In the genomic region with DNA sequence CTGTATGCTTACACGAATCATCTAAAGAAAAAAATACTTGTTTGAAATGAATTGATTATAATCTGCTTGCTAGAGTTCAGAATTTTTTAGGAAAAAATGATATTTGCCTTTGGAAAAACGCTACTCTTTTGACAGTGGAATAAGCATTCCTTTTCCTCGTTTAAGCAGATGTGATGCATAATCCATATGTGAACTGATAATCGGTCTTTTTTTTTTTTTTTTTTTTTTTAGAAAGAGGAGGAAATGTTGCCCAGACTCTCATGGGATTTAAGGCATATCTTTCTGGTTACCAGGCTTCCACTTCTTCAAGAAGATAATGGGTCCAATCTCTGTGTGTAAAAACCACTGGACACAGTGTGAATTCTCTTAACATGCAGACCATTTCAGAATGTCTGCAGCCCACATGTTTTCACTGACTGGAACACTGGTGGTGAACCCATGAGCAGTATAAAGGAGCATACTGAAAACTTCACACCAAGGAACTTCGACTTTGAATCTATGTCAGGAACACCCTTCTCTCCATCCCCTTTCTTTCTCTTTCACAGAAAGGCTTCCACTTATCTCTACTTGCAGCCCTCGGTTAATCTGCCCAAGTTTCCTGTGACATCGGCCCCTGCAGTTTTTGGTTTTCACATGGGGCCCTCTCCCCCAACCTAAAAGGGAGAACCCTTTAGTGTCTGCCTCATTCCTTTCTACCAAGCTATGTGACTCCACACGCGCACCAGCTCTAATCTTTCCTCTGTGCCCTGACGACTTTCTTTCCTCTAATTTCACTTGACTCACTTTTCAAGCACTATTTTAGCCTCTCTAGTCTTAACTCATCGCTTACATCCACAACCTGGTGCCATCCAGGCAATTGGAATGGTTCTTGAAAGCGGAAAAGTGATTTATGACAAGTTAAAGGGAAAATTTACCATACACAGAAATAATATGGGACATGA, we compare ENCODE assay signal across 1 cellular context.
A peak's percentile ranks its signal among the peaks of the same experiment; 100 is the strongest.
TF ChIP-seq lines count a peak whose summit lies in the region.

No MANE protein-coding gene starts in this region.

TF ChIP-seq in K562, 482 proteins besides CTCF, POLR2A, EP300 and RAD21 (continued from another document and continues in another):
- TF ChIP-seq KDM4B (IDR thresholded peaks at IDR 0.05; ENCODE audit: borderline replicate concordance in 2 of 2, low read depth in 1 of 2), result no peak
- TF ChIP-seq EHMT2 (IDR thresholded peaks at IDR 0.05), result peak; percentile 72
- TF ChIP-seq, protein P1, sequence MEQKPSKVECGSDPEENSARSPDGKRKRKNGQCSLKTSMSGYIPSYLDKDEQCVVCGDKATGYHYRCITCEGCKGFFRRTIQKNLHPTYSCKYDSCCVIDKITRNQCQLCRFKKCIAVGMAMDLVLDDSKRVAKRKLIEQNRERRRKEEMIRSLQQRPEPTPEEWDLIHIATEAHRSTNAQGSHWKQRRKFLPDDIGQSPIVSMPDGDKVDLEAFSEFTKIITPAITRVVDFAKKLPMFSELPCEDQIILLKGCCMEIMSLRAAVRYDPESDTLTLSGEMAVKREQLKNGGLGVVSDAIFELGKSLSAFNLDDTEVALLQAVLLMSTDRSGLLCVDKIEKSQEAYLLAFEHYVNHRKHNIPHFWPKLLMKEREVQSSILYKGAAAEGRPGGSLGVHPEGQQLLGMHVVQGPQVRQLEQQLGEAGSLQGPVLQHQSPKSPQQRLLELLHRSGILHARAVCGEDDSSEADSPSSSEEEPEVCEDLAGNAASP (IDR thresholded peaks at IDR 0.05), result no peak
- TF ChIP-seq ZNF707 (CRISPR knock-in tag; conservative IDR thresholded peaks at IDR 0.05), result no peak
- TF ChIP-seq, protein P2, sequence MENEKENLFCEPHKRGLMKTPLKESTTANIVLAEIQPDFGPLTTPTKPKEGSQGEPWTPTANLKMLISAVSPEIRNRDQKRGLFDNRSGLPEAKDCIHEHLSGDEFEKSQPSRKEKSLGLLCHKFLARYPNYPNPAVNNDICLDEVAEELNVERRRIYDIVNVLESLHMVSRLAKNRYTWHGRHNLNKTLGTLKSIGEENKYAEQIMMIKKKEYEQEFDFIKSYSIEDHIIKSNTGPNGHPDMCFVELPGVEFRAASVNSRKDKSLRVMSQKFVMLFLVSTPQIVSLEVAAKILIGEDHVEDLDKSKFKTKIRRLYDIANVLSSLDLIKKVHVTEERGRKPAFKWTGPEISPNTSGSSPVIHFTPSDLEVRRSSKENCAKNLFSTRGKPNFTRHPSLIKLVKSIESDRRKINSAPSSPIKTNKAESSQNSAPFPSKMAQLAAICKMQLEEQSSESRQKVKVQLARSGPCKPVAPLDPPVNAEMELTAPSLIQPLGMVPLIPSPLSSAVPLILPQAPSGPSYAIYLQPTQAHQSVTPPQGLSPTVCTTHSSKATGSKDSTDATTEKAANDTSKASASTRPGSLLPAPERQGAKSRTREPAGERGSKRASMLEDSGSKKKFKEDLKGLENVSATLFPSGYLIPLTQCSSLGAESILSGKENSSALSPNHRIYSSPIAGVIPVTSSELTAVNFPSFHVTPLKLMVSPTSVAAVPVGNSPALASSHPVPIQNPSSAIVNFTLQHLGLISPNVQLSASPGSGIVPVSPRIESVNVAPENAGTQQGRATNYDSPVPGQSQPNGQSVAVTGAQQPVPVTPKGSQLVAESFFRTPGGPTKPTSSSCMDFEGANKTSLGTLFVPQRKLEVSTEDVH (IDR thresholded peaks at IDR 0.05; ENCODE audit: low read depth, partially characterized antibody), result no peak
- TF ChIP-seq, protein P3, sequence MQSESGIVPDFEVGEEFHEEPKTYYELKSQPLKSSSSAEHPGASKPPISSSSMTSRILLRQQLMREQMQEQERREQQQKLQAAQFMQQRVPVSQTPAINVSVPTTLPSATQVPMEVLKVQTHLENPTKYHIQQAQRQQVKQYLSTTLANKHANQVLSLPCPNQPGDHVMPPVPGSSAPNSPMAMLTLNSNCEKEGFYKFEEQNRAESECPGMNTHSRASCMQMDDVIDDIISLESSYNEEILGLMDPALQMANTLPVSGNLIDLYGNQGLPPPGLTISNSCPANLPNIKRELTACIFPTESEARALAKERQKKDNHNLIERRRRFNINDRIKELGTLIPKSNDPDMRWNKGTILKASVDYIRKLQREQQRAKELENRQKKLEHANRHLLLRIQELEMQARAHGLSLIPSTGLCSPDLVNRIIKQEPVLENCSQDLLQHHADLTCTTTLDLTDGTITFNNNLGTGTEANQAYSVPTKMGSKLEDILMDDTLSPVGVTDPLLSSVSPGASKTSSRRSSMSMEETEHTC (IDR thresholded peaks at IDR 0.05), result peak; percentile 54; the same call in 1 of the 2 replicates
- TF ChIP-seq YBX1 (IDR thresholded peaks at IDR 0.05), result no peak
- peak; percentile 46; the same call in 1 of the 2 replicates for TF ChIP-seq MBD2 (IDR thresholded peaks at IDR 0.05; ENCODE audit: borderline replicate concordance, low read depth)
- TF ChIP-seq FOXA1 (IDR thresholded peaks at IDR 0.05; ENCODE audit: borderline replicate concordance), result no peak
- TF ChIP-seq ATF7 (IDR thresholded peaks at IDR 0.05), result peak; percentile 61; the same call in 1 of the 2 replicates
- TF ChIP-seq ZBTB1 (CRISPR knock-in tag; IDR thresholded peaks at IDR 0.05; ENCODE audit: borderline replicate concordance, low read depth), result peak; percentile 55; the same call in 1 of the 2 replicates
- TF ChIP-seq RBFOX2 (IDR thresholded peaks at IDR 0.05; ENCODE audit: low read depth, low read length), result peak; percentile 59
- no peak for TF ChIP-seq ZNF583 (CRISPR knock-in tag; IDR thresholded peaks at IDR 0.05)
- TF ChIP-seq, protein P4, sequence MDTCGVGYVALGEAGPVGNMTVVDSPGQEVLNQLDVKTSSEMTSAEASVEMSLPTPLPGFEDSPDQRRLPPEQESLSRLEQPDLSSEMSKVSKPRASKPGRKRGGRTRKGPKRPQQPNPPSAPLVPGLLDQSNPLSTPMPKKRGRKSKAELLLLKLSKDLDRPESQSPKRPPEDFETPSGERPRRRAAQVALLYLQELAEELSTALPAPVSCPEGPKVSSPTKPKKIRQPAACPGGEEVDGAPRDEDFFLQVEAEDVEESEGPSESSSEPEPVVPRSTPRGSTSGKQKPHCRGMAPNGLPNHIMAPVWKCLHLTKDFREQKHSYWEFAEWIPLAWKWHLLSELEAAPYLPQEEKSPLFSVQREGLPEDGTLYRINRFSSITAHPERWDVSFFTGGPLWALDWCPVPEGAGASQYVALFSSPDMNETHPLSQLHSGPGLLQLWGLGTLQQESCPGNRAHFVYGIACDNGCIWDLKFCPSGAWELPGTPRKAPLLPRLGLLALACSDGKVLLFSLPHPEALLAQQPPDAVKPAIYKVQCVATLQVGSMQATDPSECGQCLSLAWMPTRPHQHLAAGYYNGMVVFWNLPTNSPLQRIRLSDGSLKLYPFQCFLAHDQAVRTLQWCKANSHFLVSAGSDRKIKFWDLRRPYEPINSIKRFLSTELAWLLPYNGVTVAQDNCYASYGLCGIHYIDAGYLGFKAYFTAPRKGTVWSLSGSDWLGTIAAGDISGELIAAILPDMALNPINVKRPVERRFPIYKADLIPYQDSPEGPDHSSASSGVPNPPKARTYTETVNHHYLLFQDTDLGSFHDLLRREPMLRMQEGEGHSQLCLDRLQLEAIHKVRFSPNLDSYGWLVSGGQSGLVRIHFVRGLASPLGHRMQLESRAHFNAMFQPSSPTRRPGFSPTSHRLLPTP (IDR thresholded peaks at IDR 0.05; ENCODE audit: borderline replicate concordance, extremely low read depth, insufficient read length), result no peak
- TF ChIP-seq, protein P5, sequence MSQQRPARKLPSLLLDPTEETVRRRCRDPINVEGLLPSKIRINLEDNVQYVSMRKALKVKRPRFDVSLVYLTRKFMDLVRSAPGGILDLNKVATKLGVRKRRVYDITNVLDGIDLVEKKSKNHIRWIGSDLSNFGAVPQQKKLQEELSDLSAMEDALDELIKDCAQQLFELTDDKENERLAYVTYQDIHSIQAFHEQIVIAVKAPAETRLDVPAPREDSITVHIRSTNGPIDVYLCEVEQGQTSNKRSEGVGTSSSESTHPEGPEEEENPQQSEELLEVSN (IDR thresholded peaks at IDR 0.05; ENCODE audit: borderline replicate concordance in 1 of 2, extremely low read depth in 1 of 2, insufficient read depth in 1 of 2, insufficient read length in 1 of 2, low read depth in 1 of 2, low read length in 1 of 2, poor library complexity in 1 of 2, severe bottlenecking in 1 of 2), result peak in 1 of 2 experiments; percentile 21
- TF ChIP-seq PURB (CRISPR knock-in tag; IDR thresholded peaks at IDR 0.05; ENCODE audit: low read depth), result no peak
- peak; percentile 8; the same call in 1 of the 2 replicates for TF ChIP-seq NFE2 (IDR thresholded peaks at IDR 0.05; ENCODE audit: low read depth)
- TF ChIP-seq, protein P6, sequence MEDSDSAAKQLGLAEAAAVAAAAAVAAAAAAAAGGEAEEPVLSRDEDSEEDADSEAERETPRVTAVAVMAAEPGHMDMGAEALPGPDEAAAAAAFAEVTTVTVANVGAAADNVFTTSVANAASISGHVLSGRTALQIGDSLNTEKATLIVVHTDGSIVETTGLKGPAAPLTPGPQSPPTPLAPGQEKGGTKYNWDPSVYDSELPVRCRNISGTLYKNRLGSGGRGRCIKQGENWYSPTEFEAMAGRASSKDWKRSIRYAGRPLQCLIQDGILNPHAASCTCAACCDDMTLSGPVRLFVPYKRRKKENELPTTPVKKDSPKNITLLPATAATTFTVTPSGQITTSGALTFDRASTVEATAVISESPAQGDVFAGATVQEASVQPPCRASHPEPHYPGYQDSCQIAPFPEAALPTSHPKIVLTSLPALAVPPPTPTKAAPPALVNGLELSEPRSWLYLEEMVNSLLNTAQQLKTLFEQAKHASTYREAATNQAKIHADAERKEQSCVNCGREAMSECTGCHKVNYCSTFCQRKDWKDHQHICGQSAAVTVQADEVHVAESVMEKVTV (CRISPR knock-in tag; IDR thresholded peaks at IDR 0.05), result no peak
- TF ChIP-seq NFXL1 (CRISPR knock-in tag; IDR thresholded peaks at IDR 0.05), result no peak
- TF ChIP-seq ZNF165 (CRISPR knock-in tag; IDR thresholded peaks at IDR 0.05; ENCODE audit: borderline replicate concordance), result no peak
- peak; percentile 72 for TF ChIP-seq L3MBTL2 (IDR thresholded peaks at IDR 0.05)
- TF ChIP-seq, protein P7, sequence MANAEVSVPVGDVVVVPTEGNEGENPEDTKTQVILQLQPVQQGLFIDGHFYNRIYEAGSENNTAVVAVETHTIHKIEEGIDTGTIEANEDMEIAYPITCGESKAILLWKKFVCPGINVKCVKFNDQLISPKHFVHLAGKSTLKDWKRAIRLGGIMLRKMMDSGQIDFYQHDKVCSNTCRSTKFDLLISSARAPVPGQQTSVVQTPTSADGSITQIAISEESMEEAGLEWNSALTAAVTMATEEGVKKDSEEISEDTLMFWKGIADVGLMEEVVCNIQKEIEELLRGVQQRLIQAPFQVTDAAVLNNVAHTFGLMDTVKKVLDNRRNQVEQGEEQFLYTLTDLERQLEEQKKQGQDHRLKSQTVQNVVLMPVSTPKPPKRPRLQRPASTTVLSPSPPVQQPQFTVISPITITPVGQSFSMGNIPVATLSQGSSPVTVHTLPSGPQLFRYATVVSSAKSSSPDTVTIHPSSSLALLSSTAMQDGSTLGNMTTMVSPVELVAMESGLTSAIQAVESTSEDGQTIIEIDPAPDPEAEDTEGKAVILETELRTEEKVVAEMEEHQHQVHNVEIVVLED (CRISPR knock-in tag; IDR thresholded peaks at IDR 0.05), result no peak
- no peak for TF ChIP-seq MEF2A (IDR thresholded peaks at IDR 0.05; ENCODE audit: control insufficient read depth, low read depth, low read length)
- TF ChIP-seq KLF13 (tag; IDR thresholded peaks at IDR 0.05; ENCODE audit: borderline replicate concordance, low read depth), result no peak
- peak; percentile 98 for TF ChIP-seq LCOR (CRISPR knock-in tag; IDR thresholded peaks at IDR 0.05)
- TF ChIP-seq, protein P8, sequence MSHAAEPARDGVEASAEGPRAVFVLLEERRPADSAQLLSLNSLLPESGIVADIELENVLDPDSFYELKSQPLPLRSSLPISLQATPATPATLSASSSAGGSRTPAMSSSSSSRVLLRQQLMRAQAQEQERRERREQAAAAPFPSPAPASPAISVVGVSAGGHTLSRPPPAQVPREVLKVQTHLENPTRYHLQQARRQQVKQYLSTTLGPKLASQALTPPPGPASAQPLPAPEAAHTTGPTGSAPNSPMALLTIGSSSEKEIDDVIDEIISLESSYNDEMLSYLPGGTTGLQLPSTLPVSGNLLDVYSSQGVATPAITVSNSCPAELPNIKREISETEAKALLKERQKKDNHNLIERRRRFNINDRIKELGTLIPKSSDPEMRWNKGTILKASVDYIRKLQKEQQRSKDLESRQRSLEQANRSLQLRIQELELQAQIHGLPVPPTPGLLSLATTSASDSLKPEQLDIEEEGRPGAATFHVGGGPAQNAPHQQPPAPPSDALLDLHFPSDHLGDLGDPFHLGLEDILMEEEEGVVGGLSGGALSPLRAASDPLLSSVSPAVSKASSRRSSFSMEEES (CRISPR knock-in tag; IDR thresholded peaks at IDR 0.05), result no peak
- no peak for TF ChIP-seq NR2C2 (CRISPR knock-in tag; IDR thresholded peaks at IDR 0.05)
- no peak; the same call in 1 of the 2 replicates for TF ChIP-seq NR2C2 (tag; IDR thresholded peaks at IDR 0.05)
- no peak for TF ChIP-seq MCM3 (IDR thresholded peaks at IDR 0.05)
- TF ChIP-seq POLR2G (IDR thresholded peaks at IDR 0.05; ENCODE audit: low read depth, low read length), result peak; percentile 31; the same call in 1 of the 2 replicates
- no peak for TF ChIP-seq TGIF2 (CRISPR knock-in tag; IDR thresholded peaks at IDR 0.05)
- TF ChIP-seq ZNF696 (CRISPR knock-in tag; conservative IDR thresholded peaks at IDR 0.05), result no peak
- no peak for TF ChIP-seq HNRNPL (IDR thresholded peaks at IDR 0.05; ENCODE audit: low read depth, low read length)
- TF ChIP-seq MTF1 (CRISPR knock-in tag; IDR thresholded peaks at IDR 0.05; ENCODE audit: borderline replicate concordance), result no peak
- TF ChIP-seq TCF3 (CRISPR knock-in tag; IDR thresholded peaks at IDR 0.05), result peak; percentile 92
- TF ChIP-seq NCOR1 (IDR thresholded peaks at IDR 0.05), result peak; percentile 89
- peak; percentile 89 for TF ChIP-seq TAL1 (IDR thresholded peaks at IDR 0.05)
- peak; percentile 69; the same call in 1 of the 2 replicates for TF ChIP-seq KAT7 (CRISPR knock-in tag; IDR thresholded peaks at IDR 0.05; ENCODE audit: borderline replicate concordance)
- TF ChIP-seq SIRT6 (IDR thresholded peaks at IDR 0.05; ENCODE audit: low read depth, low read length), result no peak
- TF ChIP-seq ARID1B (IDR thresholded peaks at IDR 0.05), result peak; percentile 97
- TF ChIP-seq TAF1 (IDR thresholded peaks at IDR 0.05; ENCODE audit: control insufficient read depth, extremely low read depth, insufficient read depth, low read length, severe bottlenecking), result no peak
- TF ChIP-seq LARP7 (IDR thresholded peaks at IDR 0.05), result no peak
- peak; percentile 72; the same call in 1 of the 2 replicates for TF ChIP-seq CBX5 (IDR thresholded peaks at IDR 0.05; ENCODE audit: borderline replicate concordance, low read depth)
- no peak for TF ChIP-seq HDGF (IDR thresholded peaks at IDR 0.05)
- TF ChIP-seq DPF2 (IDR thresholded peaks at IDR 0.05), result peak; percentile 98
- TF ChIP-seq RBM15 (IDR thresholded peaks at IDR 0.05; ENCODE audit: insufficient read depth, low read length), result no peak
